Comparison of ENCODE assay signal across 12 cellular contexts in the genomic region with DNA sequence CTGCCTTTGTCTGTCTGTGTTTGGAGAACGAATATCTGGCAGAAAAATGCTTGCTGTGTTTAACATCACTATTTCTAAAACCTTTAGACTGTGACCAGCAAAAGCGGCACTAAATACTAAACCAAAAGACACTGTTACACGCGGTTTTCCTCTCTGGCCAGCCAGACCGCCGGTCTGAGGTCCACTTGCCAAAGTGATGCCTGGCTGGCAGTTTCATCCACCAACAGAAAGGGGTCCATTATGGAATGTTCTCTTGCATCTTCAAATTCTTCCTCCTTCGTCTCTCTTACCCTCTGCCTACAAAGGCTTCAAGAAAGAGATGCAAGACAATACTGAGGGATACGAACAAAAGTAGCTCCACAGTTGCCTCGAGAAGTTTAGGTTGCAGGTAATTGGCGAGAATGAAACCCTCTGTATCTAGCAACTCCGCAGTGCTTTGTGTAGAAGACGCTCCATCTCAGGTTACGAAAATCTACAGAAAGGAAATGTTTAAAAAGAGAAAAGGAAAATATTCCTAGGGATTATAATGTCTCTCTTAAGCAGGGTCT.
DNase-seq lines count a peak whose midpoint lies in the region; ATAC-seq and TF ChIP-seq lines count a peak whose summit lies in the region.
"Had no signal": no experiment of that assay in that cellular context is flagged by ENCODE, and none has a peak within 500 bp of the region (broad histone marks: within the 10 kb centered on the region; RNA-seq: fewer than 3 reads in every experiment).

No MANE protein-coding gene starts in this region.

- WGBS in trophoblast cell (ENCODE audit: extremely low coverage, insufficient coverage, insufficient read length) = no CpG with 5 or more reads among the region's 13 CpGs

- no peak overlapping the region for H2BK12ac ChIP-seq in trophoblast cell (ENCODE audit: low read length)

- no peak overlapping the region for H3K23ac ChIP-seq in trophoblast cell (ENCODE audit: low read length)

- H3K27ac Mint-ChIP-seq in endothelial cell (ENCODE audit: unreplicated experiment) = no peak overlapping the region

- H3K4me3 ChIP-seq in HEK293 (ENCODE audit: low read depth, low read length) = peak overlapping the region; percentile 53
- peak overlapping the region; percentile 65 to 88 for H3K4me3 ChIP-seq in Panc1 (ENCODE audit: low read depth in 2 of 2, low read length in 2 of 2)
- no peak overlapping the region for H3K4me3 ChIP-seq in trophoblast cell (ENCODE audit: low read depth, low read length)

- intact Hi-C loops in Panc1 (cut with micrococcal nuclease; ENCODE audit: unreplicated experiment) = loop anchor here (10.0 kb wide), 1 partner anchor 52 kb away; no protein-coding TSS in a partner anchor

- H3K9me3 ChIP-seq in HEK293 (ENCODE audit: control insufficient read depth, insufficient read depth, low read depth, low read length) (no peaks in the 10 kb centered on the region), Panc1 (ENCODE audit: control insufficient read depth, insufficient read depth, low read depth, low read length) (0 out of 2 replicates have a peak, but pooled peaks cover 4% of the 10 kb centered on the region), trophoblast cell (ENCODE audit: insufficient read depth, low read depth, low read length) (no peaks in the 10 kb centered on the region)

- H3K4me1 Mint-ChIP-seq in endothelial cell (ENCODE audit: unreplicated experiment) = peaks cover 13% of the 10 kb centered on the region

- no peak overlapping the region for H2AFZ ChIP-seq in trophoblast cell (ENCODE audit: insufficient read depth, low read length, poor library complexity)

- no peak overlapping the region for H2AK5ac ChIP-seq in trophoblast cell (ENCODE audit: low read length)

- H3K79me1 ChIP-seq in trophoblast cell (ENCODE audit: low read length) = no peaks in the 10 kb centered on the region

- POLR2A ChIA-PET in HEK293 (lab: Yijun Ruan, JAX) = interaction anchor here (0.6 to 1.5 kb wide), 9 partner anchors 9 to 909 kb away, joined by 3 to 21 read pairs (median 3); a partner anchor contains a TSS
- POLR2A ChIA-PET in Panc1 (lab: Charles Lee) = interaction anchor here (0.5 kb wide), 1 partner anchor 239 kb away, joined by 3 read pairs; no protein-coding TSS in a partner anchor

- TF ChIP-seq CTCF in HEK293 (tag by site-specific recombination; IDR thresholded peaks at IDR 0.05) (no peak), Panc1 (IDR thresholded peaks at IDR 0.05) (no peak), endothelial cell (IDR thresholded peaks at IDR 0.05; ENCODE audit: unreplicated experiment) (no peak)

- no peak overlapping the region for H3K4ac ChIP-seq in trophoblast cell (ENCODE audit: low read depth, low read length)

- peaks cover 9% of the 10 kb centered on the region for H3K27me3 Mint-ChIP-seq in endothelial cell (ENCODE audit: unreplicated experiment)

- H3K36me3 ChIP-seq in HEK293 (ENCODE audit: control insufficient read depth in 2 of 2, insufficient read depth in 1 of 2, low read length in 2 of 2) (no peaks in the 10 kb centered on the region), Panc1 (ENCODE audit: control insufficient read depth, insufficient read depth, low read length) (no peaks in the 10 kb centered on the region), trophoblast cell (ENCODE audit: control insufficient read depth in 1 of 2, insufficient read depth in 2 of 2, low read length in 2 of 2) (no peaks in the 10 kb centered on the region)

- no peak overlapping the region for H2BK120ac ChIP-seq in trophoblast cell (ENCODE audit: insufficient read depth, low read length, poor library complexity)

- no peaks in the 10 kb centered on the region for H3K79me2 ChIP-seq in trophoblast cell (ENCODE audit: control insufficient read depth, insufficient read depth, low read length, poor library complexity)

- in situ Hi-C loops in Panc1 (cut with HindIII; ENCODE audit: low pct_unique_long_range_greater_than_20kb, low sequenced_read_pairs) = no loop called here

- no peak overlapping the region for H3K9ac ChIP-seq in trophoblast cell (ENCODE audit: low read length)

- peak overlapping the region; percentile 68 for H3K4me3 Mint-ChIP-seq in endothelial cell (ENCODE audit: unreplicated experiment)

- H4K8ac ChIP-seq in trophoblast cell (ENCODE audit: low read depth, low read length) = no peak overlapping the region

- H2BK5ac ChIP-seq in trophoblast cell (ENCODE audit: low read depth, low read length, poor library complexity) = no peak overlapping the region

- H3K9me3 Mint-ChIP-seq in endothelial cell (ENCODE audit: unreplicated experiment) = no peaks in the 10 kb centered on the region

- BruUV-seq in Panc1 (replicated peaks; lab: Mats Ljungman, UMichigan) = no TSS peak

- H4K91ac ChIP-seq in trophoblast cell (ENCODE audit: low read depth, low read length) = no peak overlapping the region

- H3K14ac ChIP-seq in trophoblast cell (ENCODE audit: low read length) = no peak overlapping the region

- H3K27me3 ChIP-seq in Panc1 (ENCODE audit: control insufficient read depth, insufficient read depth, low read length) = no peaks in the 10 kb centered on the region
- peaks cover 6% of the 10 kb centered on the region for H3K27me3 ChIP-seq in trophoblast cell (ENCODE audit: insufficient read depth, low read length)

- DNase-seq in Panc1 (ENCODE audit: low read depth, low spot score) = no peak
- no peak for DNase-seq in endothelial cell (ENCODE audit: low spot score)
- no peak for DNase-seq in trophoblast cell
- no peak for DNase-seq in NCI-H446 treated with DMSO at 0.1 percent for 48 hours (lab: John Stamatoyannopoulos, UW)
- no peak for DNase-seq in NCI-H128 (lab: John Stamatoyannopoulos, UW; ENCODE audit: unreplicated experiment)
- DNase-seq: activated CD4-positive, CD25-positive, alpha-beta regulatory T cell; COR-L47; right cardiac atrium had no signal

- H3K36me3 Mint-ChIP-seq in endothelial cell (ENCODE audit: low read depth, unreplicated experiment) = no peaks in the 10 kb centered on the region

- ATAC-seq in Panc1 (peak; percentile 63; the same call in 1 of the 2 replicates), HG02885 (IDR thresholded peaks at IDR 0.05; ENCODE audit: poor library complexity, unreplicated experiment) (no peak)
- ATAC-seq: right cardiac atrium, Right ventricle myocardium inferior had no signal

- H3K27ac ChIP-seq in HEK293 (ENCODE audit: extremely low read depth, low read depth, low read length) = no peak overlapping the region
- no peak overlapping the region for H3K27ac ChIP-seq in Panc1 (ENCODE audit: low read length)
- no peak overlapping the region for H3K27ac ChIP-seq in trophoblast cell (ENCODE audit: low read depth, low read length)
- H3K27ac ChIP-seq: HL-60 had no signal

- CTCF ChIA-PET in HEK293 (lab: Yijun Ruan, JAX) (interaction anchor here (1.1 to 1.5 kb wide), 2 partner anchors 18 to 22 kb away, joined by 3 to 4 read pairs; no protein-coding TSS in a partner anchor), Panc1 (lab: Charles Lee) (no interaction called here)

- peak overlapping the region; percentile 23 for H3K4me2 ChIP-seq in trophoblast cell (ENCODE audit: low read length)

- H3K18ac ChIP-seq in trophoblast cell (ENCODE audit: low read length) = no peak overlapping the region

- H3K4me1 ChIP-seq in HEK293 (ENCODE audit: control insufficient read depth, insufficient read depth, low read length) = no peaks in the 10 kb centered on the region
- peaks cover 21% of the 10 kb centered on the region for H3K4me1 ChIP-seq in Panc1 (ENCODE audit: control insufficient read depth, insufficient read depth, low read length)
- H3K4me1 ChIP-seq in trophoblast cell (ENCODE audit: control insufficient read depth in 1 of 2, insufficient read depth in 2 of 2, low read length in 2 of 2) = no peaks in the 10 kb centered on the region

- H4K12ac ChIP-seq in trophoblast cell (ENCODE audit: low read depth, low read length) = no peak overlapping the region

TF ChIP-seq in HEK293, 187 proteins besides CTCF, POLR2A, EP300 and RAD21 (continues in another document):
- TF ChIP-seq, protein P1, sequence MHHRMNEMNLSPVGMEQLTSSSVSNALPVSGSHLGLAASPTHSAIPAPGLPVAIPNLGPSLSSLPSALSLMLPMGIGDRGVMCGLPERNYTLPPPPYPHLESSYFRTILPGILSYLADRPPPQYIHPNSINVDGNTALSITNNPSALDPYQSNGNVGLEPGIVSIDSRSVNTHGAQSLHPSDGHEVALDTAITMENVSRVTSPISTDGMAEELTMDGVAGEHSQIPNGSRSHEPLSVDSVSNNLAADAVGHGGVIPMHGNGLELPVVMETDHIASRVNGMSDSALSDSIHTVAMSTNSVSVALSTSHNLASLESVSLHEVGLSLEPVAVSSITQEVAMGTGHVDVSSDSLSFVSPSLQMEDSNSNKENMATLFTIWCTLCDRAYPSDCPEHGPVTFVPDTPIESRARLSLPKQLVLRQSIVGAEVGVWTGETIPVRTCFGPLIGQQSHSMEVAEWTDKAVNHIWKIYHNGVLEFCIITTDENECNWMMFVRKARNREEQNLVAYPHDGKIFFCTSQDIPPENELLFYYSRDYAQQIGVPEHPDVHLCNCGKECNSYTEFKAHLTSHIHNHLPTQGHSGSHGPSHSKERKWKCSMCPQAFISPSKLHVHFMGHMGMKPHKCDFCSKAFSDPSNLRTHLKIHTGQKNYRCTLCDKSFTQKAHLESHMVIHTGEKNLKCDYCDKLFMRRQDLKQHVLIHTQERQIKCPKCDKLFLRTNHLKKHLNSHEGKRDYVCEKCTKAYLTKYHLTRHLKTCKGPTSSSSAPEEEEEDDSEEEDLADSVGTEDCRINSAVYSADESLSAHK (tag by site-specific recombination; IDR thresholded peaks at IDR 0.05) = peak; percentile 12; the same call in 1 of the 2 replicates
- TF ChIP-seq ZNF335 (tag by site-specific recombination; conservative IDR thresholded peaks at IDR 0.05) = peak; percentile 90
